In genomic region chr6:109025639-109026038, GRCh38 we compare ENCODE assay signal across 24 cellular contexts.
"Had no signal": no experiment of that assay in that cellular context is flagged by ENCODE, and none has a peak within 500 bp of the region (broad histone marks: within the 10 kb centered on the region; RNA-seq: fewer than 3 reads in every experiment).

No MANE protein-coding gene starts in this region.

- DNase-seq: activated CD4-positive, alpha-beta T cell treated with anti-CD3 and anti-CD28 coated beads for 48 hours; activated CD8-positive, alpha-beta memory T cell treated with anti-CD3 and anti-CD28 coated beads, Interleukin-2, amount 50 U/mL, for 48 hours; activated naive CD4-positive, alpha-beta T cell treated with anti-CD3 and anti-CD28 coated beads, Interleukin-2, amount 10 ng/mL, durations not matched to agents 7 days and 5 days; amygdala; body of pancreas; caudate nucleus; effector CD8-positive, alpha-beta T cell; left ventricle myocardium superior; nephron progenitor cell; occipital lobe; right cardiac atrium; SIG-M5; stimulated activated CD4-positive, alpha-beta T cell treated with anti-CD3 and anti-CD28 coated beads, Interleukin-4, amount 100 ng/mL, for 4 hours; stimulated activated CD8-positive, alpha-beta memory T cell treated with anti-CD3 and anti-CD28 coated beads, Interleukin-4, amount 100 ng/mL, for 48 hours; T-helper 2 cell had no signal

- H3K9me3 Mint-ChIP-seq: activated naive CD4-positive, alpha-beta T cell treated with anti-CD3 and anti-CD28 coated beads, Interleukin-2, amount 10 ng/mL, durations not matched to agents 7 days and 5 days; activated T-helper 1 cell treated with anti-CD3 and anti-CD28 coated beads, Interleukin-12 subunit alpha, Interleukin-12 subunit beta, Interleukin-2, Interleukin-4 antibody, amounts not matched to agents 30 ng/mL and 10 ng/mL and 1 ng/mL, durations not matched to agents 14 hours and 24 hours and 36 hours; stimulated activated naive CD8-positive, alpha-beta T cell treated with anti-CD3 and anti-CD28 coated beads, Interleukin-15, Interleukin-2, amounts not matched to agents 100 ng/mL and 50 ng/mL, for 24 hours; type B pancreatic cell; WTC11 had no signal

- H3K27me3 Mint-ChIP-seq: memory B cell; progenitor cell of endocrine pancreas; stimulated activated naive CD8-positive, alpha-beta T cell treated with anti-CD3 and anti-CD28 coated beads, Interleukin-15, Interleukin-2, amounts not matched to agents 100 ng/mL and 50 ng/mL, for 24 hours; type B pancreatic cell had no signal

- H3K9me3 ChIP-seq: body of pancreas, gastroesophageal sphincter had no signal

- H3K36me3 Mint-ChIP-seq: activated naive CD4-positive, alpha-beta T cell treated with anti-CD3 and anti-CD28 coated beads, Interleukin-2, amount 10 ng/mL, durations not matched to agents 7 days and 5 days; type B pancreatic cell; WTC11 had no signal

- ATAC-seq: body of pancreas, gastroesophageal sphincter, left ventricle myocardium superior, right cardiac atrium had no signal

- H3K27me3 ChIP-seq: body of pancreas, gastroesophageal sphincter had no signal

- H3K27ac Mint-ChIP-seq: activated naive CD4-positive, alpha-beta T cell treated with anti-CD3 and anti-CD28 coated beads, Interleukin-2, amount 10 ng/mL, durations not matched to agents 7 days and 5 days; activated T-helper 1 cell treated with anti-CD3 and anti-CD28 coated beads, Interleukin-12 subunit alpha, Interleukin-12 subunit beta, Interleukin-2, Interleukin-4 antibody, amounts not matched to agents 30 ng/mL and 10 ng/mL and 1 ng/mL, durations not matched to agents 14 hours and 24 hours and 36 hours; memory B cell; progenitor cell of endocrine pancreas; type B pancreatic cell; WTC11 had no signal

- H3K36me3 ChIP-seq: gastroesophageal sphincter had no signal

- H3K27ac ChIP-seq: body of pancreas, coronary artery, gastroesophageal sphincter, skin epidermis had no signal

- H3K4me3 ChIP-seq: body of pancreas, coronary artery, gastroesophageal sphincter, skin epidermis had no signal

- H3K4me1 Mint-ChIP-seq: nephron progenitor cell, WTC11 had no signal

- H3K4me3 Mint-ChIP-seq: activated naive CD4-positive, alpha-beta T cell treated with anti-CD3 and anti-CD28 coated beads, Interleukin-2, amount 10 ng/mL, durations not matched to agents 7 days and 5 days; activated T-helper 1 cell treated with anti-CD3 and anti-CD28 coated beads, Interleukin-12 subunit alpha, Interleukin-12 subunit beta, Interleukin-2, Interleukin-4 antibody, amounts not matched to agents 30 ng/mL and 10 ng/mL and 1 ng/mL, durations not matched to agents 14 hours and 24 hours and 36 hours; memory B cell; nephron progenitor cell; stimulated activated naive CD8-positive, alpha-beta T cell treated with anti-CD3 and anti-CD28 coated beads, Interleukin-15, Interleukin-2, amounts not matched to agents 100 ng/mL and 50 ng/mL, for 24 hours; type B pancreatic cell; WTC11 had no signal
